In the genomic region with DNA sequence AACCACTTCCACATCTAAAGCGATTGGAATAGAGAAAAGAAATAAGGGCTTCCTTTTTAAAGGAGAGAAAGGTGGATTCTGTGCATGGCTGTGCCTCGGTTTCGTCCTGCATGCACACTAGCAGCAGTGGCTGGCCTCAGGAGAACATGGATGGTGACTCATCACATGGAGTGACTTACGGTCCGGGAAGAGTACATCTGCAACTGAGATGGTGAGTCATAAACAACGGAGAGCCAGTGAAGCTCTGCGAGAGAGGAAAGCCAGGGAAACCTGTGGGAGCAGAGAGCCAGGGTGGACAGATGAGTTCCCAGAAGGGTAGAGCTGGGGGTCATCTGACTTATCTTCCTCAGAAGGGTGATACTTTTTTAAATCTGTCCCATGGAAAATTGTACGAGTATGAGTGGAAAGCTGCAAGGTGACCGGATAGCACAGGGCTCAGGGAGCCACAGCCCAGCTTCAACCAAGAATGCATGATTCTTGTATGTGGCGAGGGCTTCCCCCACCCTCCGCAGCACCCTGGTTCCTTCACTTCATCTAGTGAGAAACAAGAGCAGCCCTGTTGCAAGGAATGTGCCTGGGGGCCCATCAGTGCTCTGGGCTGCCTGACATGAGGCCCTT, we compare ENCODE assay signal across 8 cellular contexts.
DNase-seq lines count a peak whose midpoint lies in the region; ATAC-seq and TF ChIP-seq lines count a peak whose summit lies in the region.

No MANE protein-coding gene starts in this region.

- no peaks in the 10 kb centered on the region for H3K27me3 Mint-ChIP-seq in neural crest cell (ENCODE audit: low read depth)

- peaks cover 2% of the 10 kb centered on the region for H3K36me3 Mint-ChIP-seq in neural crest cell (ENCODE audit: low read depth)

- ATAC-seq in HG03039 (IDR thresholded peaks at IDR 0.05; ENCODE audit: unreplicated experiment), result no peak
- ATAC-seq in activated CD4-positive, CD25-positive, alpha-beta regulatory T cell treated with anti-CD3 and anti-CD28 coated beads, Interleukin-2, amount 50 U/mL, for 24 hours, result no peak

- peaks cover 8% of the 10 kb centered on the region for H3K4me1 Mint-ChIP-seq in neural crest cell

- H3K27ac Mint-ChIP-seq in neural crest cell (ENCODE audit: unreplicated experiment), result peak overlapping the region; percentile 28

- no peak overlapping the region for H3K27ac ChIP-seq in epithelial cell of prostate

- H3K4me3 Mint-ChIP-seq in neural crest cell, result no peak overlapping the region

- TF ChIP-seq CTCF in AG09319 (IDR thresholded peaks at IDR 0.05; ENCODE audit: low read depth, low read length) (no peak), neural crest cell (conservative IDR thresholded peaks at IDR 0.05) (no peak)

- DNase-seq in AG09319 (ENCODE audit: extremely low read depth, low read depth) (peak; percentile 88), NCI-H460 (ENCODE audit: extremely low read depth, low read depth) (peak; percentile 55), epithelial cell of prostate (ENCODE audit: low read depth, low spot score) (peak; percentile 90), neural crest cell (ENCODE audit: low read depth, low spot score) (no peak), NCI-H1417 treated with DMSO at 0.1 percent for 48 hours (lab: John Stamatoyannopoulos, UW) (no peak), cerebellar nuclear complex (lab: John Stamatoyannopoulos, UW) (no peak)

- H3K9me3 Mint-ChIP-seq in neural crest cell, result peaks cover 18% of the 10 kb centered on the region

Comparison
In these comparisons a context has a peak if more than half of its experiments do, and no peak if none do; other contexts are left out.
1. DNase-seq: peak in AG09319 (single experiment), NCI-H460 (single experiment) and epithelial cell of prostate (single experiment); none in neural crest cell (single experiment), NCI-H1417 treated with DMSO at 0.1 percent for 48 hours (single experiment) and cerebellar nuclear complex (0 of 2).